Comparison of ENCODE assay signal across 8 cellular contexts in the genomic region with DNA sequence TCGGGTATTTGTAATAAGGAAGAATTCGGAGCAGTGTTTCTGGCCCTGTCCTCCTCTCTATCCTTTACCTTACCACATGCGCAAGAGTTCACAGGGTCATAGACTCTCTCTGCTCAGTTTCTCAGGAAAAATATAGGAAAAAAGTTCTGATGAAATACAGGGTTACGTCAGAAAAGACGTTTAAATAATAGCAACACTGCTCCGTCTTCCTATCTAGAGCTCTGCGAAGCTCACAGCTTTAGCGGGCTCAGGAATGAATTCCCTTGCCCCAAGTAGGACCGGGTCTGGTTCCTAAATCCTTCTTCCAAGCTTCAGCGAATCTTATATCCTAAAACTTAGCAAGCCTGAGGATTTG. TPM values are rescaled to one million over a fixed set of nuclear protein-coding genes. Genes with fewer than 3 reads are reported as not detected.
A peak's percentile ranks its signal among the peaks of the same experiment; 100 is the strongest.
DNase-seq lines count a peak whose midpoint lies in the region; ATAC-seq, FAIRE-seq and TF ChIP-seq lines count a peak whose summit lies in the region.

No MANE protein-coding gene starts in this region.

- H4K20me1 ChIP-seq in keratinocyte (ENCODE audit: control insufficient read depth, extremely low read depth, insufficient read depth, low read length) = no peaks in the 10 kb centered on the region

- H2AFZ ChIP-seq in keratinocyte (ENCODE audit: control insufficient read depth, low read length) = peak overlapping the region; percentile 92

- intact Hi-C loops in activated CD4-positive, alpha-beta T cell treated with anti-CD3 and anti-CD28 coated beads, Interleukin-2, amount 10 ng/mL, durations not matched to agents 24 days and 14 days (cut with micrococcal nuclease) = loop anchor here (1.0 kb wide), 2 partner anchors 329 to 714 kb away; no protein-coding TSS in a partner anchor

- H3K36me3 Mint-ChIP-seq in activated CD4-positive, alpha-beta T cell treated with anti-CD3 and anti-CD28 coated beads, Interleukin-2, amount 10 ng/mL, durations not matched to agents 24 days and 14 days (ENCODE audit: low read depth) = peaks cover 39% of the 10 kb centered on the region
- peaks cover 34 to 38% of the 10 kb centered on the region in 2 donors for H3K36me3 Mint-ChIP-seq in activated naive CD4-positive, alpha-beta T cell treated with anti-CD3 and anti-CD28 coated beads, Interleukin-2, amount 50 U/mL, for 72 hours

- H3K36me3 ChIP-seq in keratinocyte (ENCODE audit: control insufficient read depth in 2 of 2, extremely low read depth in 1 of 2, insufficient read depth in 2 of 2, low read length in 2 of 2) = peaks cover 5 to 8% of the 10 kb centered on the region in 2 experiments

- peaks cover 3% of the 10 kb centered on the region for H3K9me3 Mint-ChIP-seq in activated CD4-positive, alpha-beta T cell treated with anti-CD3 and anti-CD28 coated beads, Interleukin-2, amount 10 ng/mL, durations not matched to agents 24 days and 14 days
- H3K9me3 Mint-ChIP-seq in activated naive CD4-positive, alpha-beta T cell treated with anti-CD3 and anti-CD28 coated beads, Interleukin-2, amount 50 U/mL, for 72 hours = no peaks in the 10 kb centered on the region

- H3K9ac ChIP-seq in keratinocyte (ENCODE audit: control insufficient read depth, extremely low read depth, insufficient read depth, low read length) = peak overlapping the region; percentile 99

- H3K9me3 ChIP-seq in keratinocyte (ENCODE audit: control insufficient read depth, low read depth, low read length) = no peaks in the 10 kb centered on the region

- peaks cover 35% of the 10 kb centered on the region for H3K4me1 Mint-ChIP-seq in activated CD4-positive, alpha-beta T cell treated with anti-CD3 and anti-CD28 coated beads, Interleukin-2, amount 10 ng/mL, durations not matched to agents 24 days and 14 days

- peak overlapping the region; percentile 97 for H3K4me3 Mint-ChIP-seq in activated CD4-positive, alpha-beta T cell treated with anti-CD3 and anti-CD28 coated beads, Interleukin-2, amount 10 ng/mL, durations not matched to agents 24 days and 14 days

- no peaks in the 10 kb centered on the region for H3K27me3 Mint-ChIP-seq in activated CD4-positive, alpha-beta T cell treated with anti-CD3 and anti-CD28 coated beads, Interleukin-2, amount 10 ng/mL, durations not matched to agents 24 days and 14 days

- no peak for TF ChIP-seq CTCF in keratinocyte (optimal IDR thresholded peaks at IDR 0.05 in 1 of 3, IDR thresholded peaks at IDR 0.05 in 1 of 3, conservative IDR thresholded peaks at IDR 0.05 in 1 of 3; ENCODE audit: extremely low read depth in 1 of 3, insufficient read depth in 2 of 3, low read length in 3 of 3)

- H3K27me3 ChIP-seq in keratinocyte (ENCODE audit: control insufficient read depth, extremely low read depth, insufficient read depth, low read length) = no peaks in the 10 kb centered on the region

- H3K9me1 ChIP-seq in keratinocyte (ENCODE audit: control insufficient read depth, extremely low read depth, insufficient read depth, low read length) = no peaks in the 10 kb centered on the region

- H3K4me2 ChIP-seq in keratinocyte (ENCODE audit: control insufficient read depth, extremely low read depth, insufficient read depth, low read depth, low read length) = peak overlapping the region; percentile 76

- no peak for FAIRE-seq in keratinocyte (lab: Jason Lieb, UNC)

- H3K4me1 ChIP-seq in keratinocyte (ENCODE audit: control insufficient read depth, extremely low read depth, insufficient read depth, low read length) = peaks cover 9% of the 10 kb centered on the region

- H3K4me3 ChIP-seq in keratinocyte (ENCODE audit: control insufficient read depth in 2 of 3, extremely low read depth in 1 of 3, insufficient read depth in 2 of 3, low read depth in 1 of 3, low read length in 3 of 3) = peak overlapping the region; percentile 88 to 99 (median 99)

- H3K27ac ChIP-seq in keratinocyte (ENCODE audit: control insufficient read depth, insufficient read depth, low read length) (peak overlapping the region; percentile 99), temporal lobe (ENCODE audit: low read depth, low read length) (peak overlapping the region; percentile 91)

- no peak for ATAC-seq in activated naive CD4-positive, alpha-beta T cell treated with anti-CD3 and anti-CD28 coated beads, Interleukin-2, amount 50 U/mL, for 72 hours
- ATAC-seq in GM21619 (IDR thresholded peaks at IDR 0.05; ENCODE audit: unreplicated experiment) = no peak
- no peak for ATAC-seq in GM19455 (IDR thresholded peaks at IDR 0.05; ENCODE audit: unreplicated experiment)

- H3K79me2 ChIP-seq in keratinocyte (ENCODE audit: control insufficient read depth, insufficient read depth, low read length) = peaks cover 28% of the 10 kb centered on the region

- dilution Hi-C loops in keratinocyte (cut with MboI; ENCODE audit: extremely low pct_ligation_motif_present, low sequenced_read_pairs) = no loop called here

- no peak for DNase-seq in activated CD4-positive, alpha-beta T cell treated with anti-CD3 and anti-CD28 coated beads, Interleukin-2, amount 10 ng/mL, durations not matched to agents 24 days and 14 days
- no peak for DNase-seq in activated CD4-positive, alpha-beta T cell treated with anti-CD3 and anti-CD28 coated beads for 4 hours
- DNase-seq in activated naive CD4-positive, alpha-beta T cell treated with anti-CD3 and anti-CD28 coated beads, Interleukin-2, amount 50 U/mL, for 72 hours (ENCODE audit: low spot score in 2 of 2) = no peak
- no peak for DNase-seq in keratinocyte (ENCODE audit: low read depth, low spot score)
- DNase-seq in amygdala (lab: John Stamatoyannopoulos, UW) = no peak

- H3K27ac Mint-ChIP-seq in activated CD4-positive, alpha-beta T cell treated with anti-CD3 and anti-CD28 coated beads, Interleukin-2, amount 10 ng/mL, durations not matched to agents 24 days and 14 days = peak overlapping the region; percentile 100
- peak overlapping the region; percentile 98 to 100 for H3K27ac Mint-ChIP-seq in activated naive CD4-positive, alpha-beta T cell treated with anti-CD3 and anti-CD28 coated beads, Interleukin-2, amount 50 U/mL, for 72 hours

RNA-seq across cellular contexts. Expression of a gene that starts 0.4 kb away (rescaled TPM):
- total RNA-seq in activated CD4-positive, alpha-beta T cell treated with anti-CD3 and anti-CD28 coated beads, Interleukin-2, amount 10 ng/mL, durations not matched to agents 24 days and 14 days = 101 and 102 TPM in 2 replicates
- total RNA-seq in activated naive CD4-positive, alpha-beta T cell treated with anti-CD3 and anti-CD28 coated beads, Interleukin-2, amount 50 U/mL, for 72 hours = 10 to 100 TPM; 69.7 to 96.0 TPM
- polyA plus RNA-seq in keratinocyte = 8.5 to 41.9 TPM (median 29.5 TPM) in 3 replicates
- polyA plus RNA-seq in keratinocyte (2011; ENCODE audit: low read depth) = 117 TPM
- polyA plus RNA-seq in keratinocyte (2011; cell fraction: cytosol; rRNA removed) = 12.4 and 20.5 TPM in 2 replicates
- 8.2 and 15.2 TPM in 2 replicates for polyA plus RNA-seq in keratinocyte (2011; cell fraction: nucleus; rRNA removed)
- 36.9 and 38.5 TPM in 2 replicates for polyA plus RNA-seq in keratinocyte (2012; ENCODE audit: low replicate concordance)
- 2.9 to 5.7 TPM (median 5.3 TPM) in 3 replicates for polyA minus RNA-seq in keratinocyte
- polyA minus RNA-seq in keratinocyte (2011; cell fraction: cytosol; rRNA and poly(A)+ RNA removed) = 10.2 TPM
- polyA minus RNA-seq in keratinocyte (2011; cell fraction: nucleus; rRNA and poly(A)+ RNA removed) = 1.9 and 4.7 TPM in 2 replicates
- total RNA-seq in temporal lobe = 28.5 TPM

RNA-seq across cellular contexts. Expression of a gene that starts 0.5 kb away (rescaled TPM):
- total RNA-seq in activated CD4-positive, alpha-beta T cell treated with anti-CD3 and anti-CD28 coated beads, Interleukin-2, amount 10 ng/mL, durations not matched to agents 24 days and 14 days = 6.3 and 7.8 TPM in 2 replicates
- total RNA-seq in activated naive CD4-positive, alpha-beta T cell treated with anti-CD3 and anti-CD28 coated beads, Interleukin-2, amount 50 U/mL, for 72 hours = 1 to 10 TPM; 7.3 to 9.3 TPM
- 3.6 to 6.0 TPM (median 3.7 TPM) in 3 replicates for polyA plus RNA-seq in keratinocyte
- 1.3 TPM for polyA plus RNA-seq in keratinocyte (2011; ENCODE audit: low read depth)
- 2.5 and 5.3 TPM in 2 replicates for polyA plus RNA-seq in keratinocyte (2011; cell fraction: cytosol; rRNA removed)
- 3.6 and 6.3 TPM in 2 replicates for polyA plus RNA-seq in keratinocyte (2011; cell fraction: nucleus; rRNA removed)
- polyA plus RNA-seq in keratinocyte (2012; ENCODE audit: low replicate concordance) = 2.6 and 3.0 TPM in 2 replicates
- polyA minus RNA-seq in keratinocyte = 1.3 to 4.9 TPM (median 4.0 TPM) in 3 replicates
- polyA minus RNA-seq in keratinocyte (2011; cell fraction: cytosol; rRNA and poly(A)+ RNA removed) = 3.1 TPM
- 5.7 and 8.1 TPM in 2 replicates for polyA minus RNA-seq in keratinocyte (2011; cell fraction: nucleus; rRNA and poly(A)+ RNA removed)
- 12.3 TPM for total RNA-seq in temporal lobe
